In the genomic region with DNA sequence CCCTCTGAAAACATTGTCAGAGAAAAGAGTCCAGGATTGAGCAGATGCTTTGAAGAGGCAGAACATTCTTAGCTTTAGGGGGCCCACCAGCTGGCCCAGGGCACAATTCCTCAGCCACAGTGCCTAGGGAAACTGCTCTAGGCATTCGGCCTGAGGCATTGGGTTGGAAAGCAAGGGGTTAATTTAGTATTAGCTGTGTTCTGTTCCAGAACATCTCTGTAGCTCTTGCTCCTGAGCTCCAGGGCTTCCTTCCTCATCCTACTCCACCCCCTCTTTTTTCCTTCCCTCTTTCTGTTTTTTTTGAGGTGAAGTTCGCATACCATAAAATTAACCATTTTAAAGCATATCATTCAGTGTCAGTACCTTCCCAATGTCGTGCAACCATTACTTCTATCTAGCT, we compare ENCODE assay signal across 22 cellular contexts.
DNase-seq lines count a peak whose midpoint lies in the region; TF ChIP-seq lines count a peak whose summit lies in the region.
"Had no signal": no experiment of that assay in that cellular context is flagged by ENCODE, and none has a peak within 500 bp of the region (broad histone marks: within the 10 kb centered on the region; RNA-seq: fewer than 3 reads in every experiment).

No MANE protein-coding gene starts in this region.

- H3K27me3 ChIP-seq in BE2C = no peaks in the 10 kb centered on the region
- H3K27me3 ChIP-seq: colonic mucosa had no signal

- DNase-seq in BE2C (no peak), NCI-H524 treated with DMSO at 0.1 percent for 48 hours (lab: John Stamatoyannopoulos, UW) (peak; percentile 31), fibroblast of peridontal ligament (ENCODE audit: extremely low read depth) (peak; percentile 14), retina (peak; percentile 11), NCI-H748 (lab: John Stamatoyannopoulos, UW; ENCODE audit: unreplicated experiment) (no peak), SKM-1 (lab: John Stamatoyannopoulos, UW; ENCODE audit: unreplicated experiment) (no peak), dermis blood vessel endothelial cell (no peak)
- DNase-seq: activated CD4-positive, alpha-beta memory T cell treated with anti-CD3 and anti-CD28 coated beads for 36 hours; activated CD4-positive, CD25-positive, alpha-beta regulatory T cell treated with anti-CD3 and anti-CD28 coated beads, Interleukin-2, amount 50 U/mL, for 72 hours; activated CD8-positive, alpha-beta memory T cell treated with anti-CD3 and anti-CD28 coated beads, Interleukin-2, amount 50 U/mL, for 4 hours; activated naive CD4-positive, alpha-beta T cell treated with anti-CD3 and anti-CD28 coated beads, Interleukin-2, amount 50 U/mL, for 16 hours; colonic mucosa; DMS153; effector memory CD8-positive, alpha-beta T cell; foreskin melanocyte; hippocampal formation; naive thymus-derived CD4-positive, alpha-beta T cell; NCI-H1092; NCI-H187 treated with DMSO at 0.1 percent for 48 hours; NCI-H526 treated with DMSO at 0.1 percent for 48 hours; SIG-M5; stimulated activated CD4-positive, alpha-beta T cell treated with anti-CD3 and anti-CD28 coated beads, Interleukin-4, amount 100 ng/mL, for 4 hours had no signal

- no peak for TF ChIP-seq CTCF in BE2C (IDR thresholded peaks at IDR 0.05; ENCODE audit: low read depth, low read length)

- H3K4me1 ChIP-seq in BE2C = peaks cover 45% of the 10 kb centered on the region

- H3K9me3 ChIP-seq in BE2C = no peaks in the 10 kb centered on the region
- H3K9me3 ChIP-seq: colonic mucosa had no signal

- H3K36me3 ChIP-seq in BE2C = peaks cover 16% of the 10 kb centered on the region
- H3K36me3 ChIP-seq: colonic mucosa had no signal

- peak overlapping the region; percentile 9; the same call in 1 of the 2 replicates for H3K4me3 ChIP-seq in BE2C (ENCODE audit: low read depth, low read length)
- H3K4me3 ChIP-seq: colonic mucosa had no signal

Comparison
In these comparisons a context has a peak if more than half of its experiments do, and no peak if none do; other contexts are left out.
1. DNase-seq: peak in NCI-H524 treated with DMSO at 0.1 percent for 48 hours (single experiment), fibroblast of peridontal ligament (single experiment) and retina (single experiment); none in BE2C (single experiment), NCI-H748 (single experiment), SKM-1 (single experiment) and dermis blood vessel endothelial cell (single experiment).